Comparison of ENCODE assay signal across 15 cellular contexts in the genomic region with DNA sequence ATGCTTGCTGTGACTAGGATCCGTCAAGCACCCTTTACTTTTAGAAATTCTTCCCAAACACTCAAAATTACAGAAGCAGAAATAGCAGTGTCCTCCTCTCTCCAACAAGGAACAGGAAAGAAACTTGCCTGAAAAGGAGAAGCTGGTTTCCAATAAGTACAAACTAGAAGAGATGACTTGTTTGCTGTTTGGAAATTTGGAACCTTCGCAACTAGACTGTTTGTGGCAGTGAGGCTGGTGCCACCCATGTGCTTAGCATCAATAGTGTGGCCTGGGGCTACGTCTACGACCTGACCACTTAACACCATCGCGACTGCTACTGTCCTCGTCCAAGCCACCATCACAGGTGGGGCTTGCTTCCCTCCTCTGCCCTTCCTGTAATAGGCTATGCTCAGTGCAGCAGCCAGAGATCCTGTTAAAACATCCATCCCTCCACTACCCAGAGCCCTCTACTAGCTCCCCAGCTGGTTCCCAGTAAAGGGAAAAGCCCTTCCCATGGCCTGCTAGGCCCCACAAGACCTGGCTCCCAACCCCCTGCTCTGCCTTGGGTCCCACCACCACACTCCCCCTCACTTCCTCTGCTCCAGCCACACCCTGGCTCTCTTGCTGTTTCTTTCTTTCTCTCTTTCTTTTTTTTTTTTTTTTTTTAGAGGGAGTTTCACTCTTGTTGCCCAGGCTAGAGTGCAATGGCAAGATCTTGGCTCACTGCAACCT. TPM values are rescaled to one million over a fixed set of nuclear protein-coding genes. Genes with fewer than 3 reads are reported as not detected.
DNase-seq lines count a peak whose midpoint lies in the region; ATAC-seq and TF ChIP-seq lines count a peak whose summit lies in the region.
"Had no signal": no experiment of that assay in that cellular context is flagged by ENCODE, and none has a peak within 500 bp of the region (broad histone marks: within the 10 kb centered on the region; RNA-seq: fewer than 3 reads in every experiment).

No MANE protein-coding gene starts in this region.

- H3K36me3 ChIP-seq in transverse colon, result no peaks in the 10 kb centered on the region
- H3K36me3 ChIP-seq: vagina had no signal

- in situ Hi-C loops in transverse colon (cut with MboI; ENCODE audit: low pct_ligation_motif_present in 1 of 4, low pct_unique_long_range_greater_than_20kb in 1 of 4, low sequenced_read_pairs in 3 of 4), result no loop called here

- H3K4me1 Mint-ChIP-seq in activated naive CD4-positive, alpha-beta T cell treated with anti-CD3 and anti-CD28 coated beads for 36 hours (ENCODE audit: low read depth), result peaks cover 54% of the 10 kb centered on the region

- no peak for TF ChIP-seq EP300 in transverse colon (IDR thresholded peaks at IDR 0.05; ENCODE audit: low read depth)

- CTCF ChIA-PET in activated naive CD4-positive, alpha-beta T cell treated with anti-CD3 and anti-CD28 coated beads for 36 hours (lab: Charles Lee), result interaction anchor here (1.2 to 3.4 kb wide), 2 partner anchors 21 to 69 kb away, joined by 4 to 16 read pairs; a partner anchor contains a TSS

- H3K27me3 ChIP-seq in transverse colon, result no peaks in the 10 kb centered on the region
- H3K27me3 ChIP-seq: vagina had no signal

- H3K36me3 Mint-ChIP-seq in activated naive CD4-positive, alpha-beta T cell treated with anti-CD3 and anti-CD28 coated beads for 36 hours (ENCODE audit: low read depth), result no peaks in the 10 kb centered on the region
- no peaks in the 10 kb centered on the region for H3K36me3 Mint-ChIP-seq in activated naive CD4-positive, alpha-beta T cell treated with anti-CD3 and anti-CD28 coated beads, Interleukin-2, amount 50 U/mL, for 72 hours

- TF ChIP-seq CTCF in transverse colon (IDR thresholded peaks at IDR 0.05), result no peak

- intact Hi-C loops in activated naive CD4-positive, alpha-beta T cell treated with anti-CD3 and anti-CD28 coated beads for 36 hours (cut with micrococcal nuclease), result no loop called here
- intact Hi-C loops in Right ventricle myocardium superior (cut with DNase I), result no loop called here
- intact Hi-C loops in transverse colon (cut with DNase I; ENCODE audit: low total_unique reads), result no loop called here

- H3K27me3 Mint-ChIP-seq in activated naive CD4-positive, alpha-beta T cell treated with anti-CD3 and anti-CD28 coated beads for 36 hours (ENCODE audit: low read depth), result peaks cover 15% of the 10 kb centered on the region

- H3K4me1 ChIP-seq in transverse colon, result peaks cover 0 to 8% (median 0%) of the 10 kb centered on the region in 4 donors
- H3K4me1 ChIP-seq: vagina had no signal

- no peaks in the 10 kb centered on the region for H3K9me3 Mint-ChIP-seq in activated naive CD4-positive, alpha-beta T cell treated with anti-CD3 and anti-CD28 coated beads for 36 hours
- H3K9me3 Mint-ChIP-seq in activated naive CD4-positive, alpha-beta T cell treated with anti-CD3 and anti-CD28 coated beads, Interleukin-2, amount 50 U/mL, for 72 hours, result peaks cover 0 to 4% of the 10 kb centered on the region in 2 donors
- H3K9me3 Mint-ChIP-seq: activated T-cell treated with anti-CD3 and anti-CD28 coated beads, Interleukin-2, amount 50 U/mL, for 4 hours had no signal

- no peak overlapping the region for H3K4me3 Mint-ChIP-seq in activated naive CD4-positive, alpha-beta T cell treated with anti-CD3 and anti-CD28 coated beads for 36 hours
- H3K4me3 Mint-ChIP-seq: activated T-cell treated with anti-CD3 and anti-CD28 coated beads, Interleukin-2, amount 50 U/mL, for 4 hours had no signal

- no peak overlapping the region for H3K4me3 ChIP-seq in transverse colon
- H3K4me3 ChIP-seq: vagina had no signal

- peak overlapping the region; percentile 41 for H3K27ac Mint-ChIP-seq in activated naive CD4-positive, alpha-beta T cell treated with anti-CD3 and anti-CD28 coated beads for 36 hours
- no peak overlapping the region for H3K27ac Mint-ChIP-seq in activated naive CD4-positive, alpha-beta T cell treated with anti-CD3 and anti-CD28 coated beads, Interleukin-2, amount 50 U/mL, for 72 hours

- no peak for DNase-seq in activated naive CD4-positive, alpha-beta T cell treated with anti-CD3 and anti-CD28 coated beads for 36 hours
- no peak for DNase-seq in activated naive CD4-positive, alpha-beta T cell treated with anti-CD3 and anti-CD28 coated beads, Interleukin-2, amount 50 U/mL, for 72 hours (ENCODE audit: low spot score in 2 of 2)
- peak; percentile 87 for DNase-seq in SIG-M5 treated with dmso at 0.1 percent for 504 hours (lab: John Stamatoyannopoulos, UW; ENCODE audit: unreplicated experiment)
- no peak for DNase-seq in Right ventricle myocardium superior
- no peak for DNase-seq in transverse colon
- DNase-seq in stimulated activated CD4-positive, alpha-beta T cell treated with anti-CD3 and anti-CD28 coated beads, Interleukin-1b, Interleukin-23, amount 100 ng/mL, for 48 hours, result no peak
- no peak for DNase-seq in HuH-7 (ENCODE audit: low spot score)
- DNase-seq in A172 (ENCODE audit: low spot score), result no peak
- DNase-seq: ACHN; activated T-cell treated with anti-CD3 and anti-CD28 coated beads, Interleukin-2, amount 50 U/mL, for 4 hours; DMS153; left colon; NCI-H345 had no signal

- no peak for TF ChIP-seq POLR2A in transverse colon (IDR thresholded peaks at IDR 0.05)

- no peaks in the 10 kb centered on the region for H3K9me3 ChIP-seq in transverse colon
- H3K9me3 ChIP-seq: vagina had no signal

- 43 to 85% methylated on average over 1 to 7 of the region's 7 CpGs for WGBS in transverse colon (ENCODE audit: low coverage in 1 of 2), 2 donors

- ATAC-seq in activated naive CD4-positive, alpha-beta T cell treated with anti-CD3 and anti-CD28 coated beads, Interleukin-2, amount 50 U/mL, for 72 hours, result no peak
- peak; percentile 60 for ATAC-seq in Right ventricle myocardium superior (ENCODE audit: poor library complexity)
- ATAC-seq: activated T-cell treated with anti-CD3 and anti-CD28 coated beads, Interleukin-2, amount 50 U/mL, for 4 hours; left colon had no signal

- H3K27ac ChIP-seq in transverse colon, result peak overlapping the region; percentile 25 to 51 (median 38)
- H3K27ac ChIP-seq: vagina had no signal

RNA-seq across cellular contexts. Expression of a gene that starts 52.6 kb away (rescaled TPM):
- total RNA-seq in activated naive CD4-positive, alpha-beta T cell treated with anti-CD3 and anti-CD28 coated beads for 36 hours, result not detected
- total RNA-seq in activated naive CD4-positive, alpha-beta T cell treated with anti-CD3 and anti-CD28 coated beads, Interleukin-2, amount 50 U/mL, for 72 hours, result under 1 TPM in 1 of 2 donors, not detected in 1; 0.19 TPM
- 0.91 TPM for total RNA-seq in Right ventricle myocardium superior
- 1 to 10 TPM in 2 of 4 donors, not detected in 2; 1.8 to 4.6 TPM for total RNA-seq in transverse colon
- total RNA-seq in A172 (2014; rRNA removed; shearing (Covaris generic)), result not detected in 2 replicates
- total RNA-seq: H4 had no signal

RNA-seq across cellular contexts. Expression of a gene that starts 59.0 kb away (rescaled TPM):
- not detected for total RNA-seq in activated naive CD4-positive, alpha-beta T cell treated with anti-CD3 and anti-CD28 coated beads for 36 hours
- not detected for total RNA-seq in activated naive CD4-positive, alpha-beta T cell treated with anti-CD3 and anti-CD28 coated beads, Interleukin-2, amount 50 U/mL, for 72 hours
- total RNA-seq in Right ventricle myocardium superior, result not detected
- total RNA-seq in transverse colon, result not detected
- not detected in 2 replicates for total RNA-seq in A172 (2014; rRNA removed; shearing (Covaris generic))
- total RNA-seq: activated T-cell treated with anti-CD3 and anti-CD28 coated beads, Interleukin-2, amount 50 U/mL, for 4 hours; vagina had no signal
